ENCODE assay signal across 1 cellular context in the genomic region with DNA sequence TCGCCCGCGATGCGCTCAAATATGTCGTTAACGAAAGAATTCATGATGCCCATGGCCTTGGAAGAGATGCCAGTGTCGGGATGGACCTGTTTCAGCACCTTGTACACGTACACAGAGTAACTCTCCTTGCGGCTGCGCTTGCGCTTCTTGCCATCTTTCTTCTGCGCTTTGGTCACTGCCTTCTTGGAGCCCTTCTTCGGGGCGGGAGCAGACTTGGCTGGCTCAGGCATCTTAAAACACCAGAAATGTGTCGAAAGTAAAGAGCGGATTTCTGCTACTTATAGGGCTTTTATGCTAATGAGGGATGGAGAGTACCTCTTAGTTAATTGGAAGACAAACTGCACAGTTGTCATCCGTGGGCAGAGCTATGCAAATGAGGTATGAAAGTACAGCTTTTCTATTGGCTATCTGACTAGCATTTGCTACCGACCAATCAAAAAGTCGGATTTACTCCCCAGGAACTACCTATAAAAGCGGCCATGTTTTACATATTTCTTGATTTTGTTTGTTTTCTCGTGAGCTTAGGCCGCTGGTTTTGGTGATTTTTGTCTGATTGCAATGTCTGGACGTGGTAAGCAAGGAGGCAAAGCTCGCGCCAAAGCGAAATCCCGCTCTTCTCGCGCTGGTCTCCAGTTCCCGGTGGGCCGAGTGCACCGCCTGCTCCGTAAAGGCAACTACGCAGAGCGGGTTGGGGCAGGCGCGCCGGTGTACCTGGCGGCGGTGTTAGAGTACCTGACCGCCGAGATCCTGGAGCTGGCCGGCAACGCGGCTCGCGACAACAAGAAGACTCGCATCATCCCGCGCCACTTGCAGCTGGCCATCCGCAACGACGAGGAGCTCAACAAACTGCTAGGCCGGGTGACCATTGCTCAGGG.
TF ChIP-seq lines count a peak whose summit lies in the region.

No MANE protein-coding gene starts in this region.

TF ChIP-seq in K562, 482 proteins besides CTCF, POLR2A, EP300 and RAD21 (continued from another document and continues in another):
- TF ChIP-seq, protein P1, sequence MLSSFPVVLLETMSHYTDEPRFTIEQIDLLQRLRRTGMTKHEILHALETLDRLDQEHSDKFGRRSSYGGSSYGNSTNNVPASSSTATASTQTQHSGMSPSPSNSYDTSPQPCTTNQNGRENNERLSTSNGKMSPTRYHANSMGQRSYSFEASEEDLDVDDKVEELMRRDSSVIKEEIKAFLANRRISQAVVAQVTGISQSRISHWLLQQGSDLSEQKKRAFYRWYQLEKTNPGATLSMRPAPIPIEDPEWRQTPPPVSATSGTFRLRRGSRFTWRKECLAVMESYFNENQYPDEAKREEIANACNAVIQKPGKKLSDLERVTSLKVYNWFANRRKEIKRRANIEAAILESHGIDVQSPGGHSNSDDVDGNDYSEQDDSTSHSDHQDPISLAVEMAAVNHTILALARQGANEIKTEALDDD (IDR thresholded peaks at IDR 0.05), result no peak
- TF ChIP-seq, protein P2, sequence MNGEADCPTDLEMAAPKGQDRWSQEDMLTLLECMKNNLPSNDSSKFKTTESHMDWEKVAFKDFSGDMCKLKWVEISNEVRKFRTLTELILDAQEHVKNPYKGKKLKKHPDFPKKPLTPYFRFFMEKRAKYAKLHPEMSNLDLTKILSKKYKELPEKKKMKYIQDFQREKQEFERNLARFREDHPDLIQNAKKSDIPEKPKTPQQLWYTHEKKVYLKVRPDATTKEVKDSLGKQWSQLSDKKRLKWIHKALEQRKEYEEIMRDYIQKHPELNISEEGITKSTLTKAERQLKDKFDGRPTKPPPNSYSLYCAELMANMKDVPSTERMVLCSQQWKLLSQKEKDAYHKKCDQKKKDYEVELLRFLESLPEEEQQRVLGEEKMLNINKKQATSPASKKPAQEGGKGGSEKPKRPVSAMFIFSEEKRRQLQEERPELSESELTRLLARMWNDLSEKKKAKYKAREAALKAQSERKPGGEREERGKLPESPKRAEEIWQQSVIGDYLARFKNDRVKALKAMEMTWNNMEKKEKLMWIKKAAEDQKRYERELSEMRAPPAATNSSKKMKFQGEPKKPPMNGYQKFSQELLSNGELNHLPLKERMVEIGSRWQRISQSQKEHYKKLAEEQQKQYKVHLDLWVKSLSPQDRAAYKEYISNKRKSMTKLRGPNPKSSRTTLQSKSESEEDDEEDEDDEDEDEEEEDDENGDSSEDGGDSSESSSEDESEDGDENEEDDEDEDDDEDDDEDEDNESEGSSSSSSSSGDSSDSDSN (IDR thresholded peaks at IDR 0.05; ENCODE audit: borderline replicate concordance in 1 of 2, low read depth in 2 of 2, low read length in 2 of 2), result no peak
- TF ChIP-seq, protein P3, sequence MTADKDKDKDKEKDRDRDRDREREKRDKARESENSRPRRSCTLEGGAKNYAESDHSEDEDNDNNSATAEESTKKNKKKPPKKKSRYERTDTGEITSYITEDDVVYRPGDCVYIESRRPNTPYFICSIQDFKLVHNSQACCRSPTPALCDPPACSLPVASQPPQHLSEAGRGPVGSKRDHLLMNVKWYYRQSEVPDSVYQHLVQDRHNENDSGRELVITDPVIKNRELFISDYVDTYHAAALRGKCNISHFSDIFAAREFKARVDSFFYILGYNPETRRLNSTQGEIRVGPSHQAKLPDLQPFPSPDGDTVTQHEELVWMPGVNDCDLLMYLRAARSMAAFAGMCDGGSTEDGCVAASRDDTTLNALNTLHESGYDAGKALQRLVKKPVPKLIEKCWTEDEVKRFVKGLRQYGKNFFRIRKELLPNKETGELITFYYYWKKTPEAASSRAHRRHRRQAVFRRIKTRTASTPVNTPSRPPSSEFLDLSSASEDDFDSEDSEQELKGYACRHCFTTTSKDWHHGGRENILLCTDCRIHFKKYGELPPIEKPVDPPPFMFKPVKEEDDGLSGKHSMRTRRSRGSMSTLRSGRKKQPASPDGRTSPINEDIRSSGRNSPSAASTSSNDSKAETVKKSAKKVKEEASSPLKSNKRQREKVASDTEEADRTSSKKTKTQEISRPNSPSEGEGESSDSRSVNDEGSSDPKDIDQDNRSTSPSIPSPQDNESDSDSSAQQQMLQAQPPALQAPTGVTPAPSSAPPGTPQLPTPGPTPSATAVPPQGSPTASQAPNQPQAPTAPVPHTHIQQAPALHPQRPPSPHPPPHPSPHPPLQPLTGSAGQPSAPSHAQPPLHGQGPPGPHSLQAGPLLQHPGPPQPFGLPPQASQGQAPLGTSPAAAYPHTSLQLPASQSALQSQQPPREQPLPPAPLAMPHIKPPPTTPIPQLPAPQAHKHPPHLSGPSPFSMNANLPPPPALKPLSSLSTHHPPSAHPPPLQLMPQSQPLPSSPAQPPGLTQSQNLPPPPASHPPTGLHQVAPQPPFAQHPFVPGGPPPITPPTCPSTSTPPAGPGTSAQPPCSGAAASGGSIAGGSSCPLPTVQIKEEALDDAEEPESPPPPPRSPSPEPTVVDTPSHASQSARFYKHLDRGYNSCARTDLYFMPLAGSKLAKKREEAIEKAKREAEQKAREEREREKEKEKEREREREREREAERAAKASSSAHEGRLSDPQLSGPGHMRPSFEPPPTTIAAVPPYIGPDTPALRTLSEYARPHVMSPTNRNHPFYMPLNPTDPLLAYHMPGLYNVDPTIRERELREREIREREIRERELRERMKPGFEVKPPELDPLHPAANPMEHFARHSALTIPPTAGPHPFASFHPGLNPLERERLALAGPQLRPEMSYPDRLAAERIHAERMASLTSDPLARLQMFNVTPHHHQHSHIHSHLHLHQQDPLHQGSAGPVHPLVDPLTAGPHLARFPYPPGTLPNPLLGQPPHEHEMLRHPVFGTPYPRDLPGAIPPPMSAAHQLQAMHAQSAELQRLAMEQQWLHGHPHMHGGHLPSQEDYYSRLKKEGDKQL (CRISPR knock-in tag; IDR thresholded peaks at IDR 0.05; ENCODE audit: borderline replicate concordance), result peak; percentile 74; the same call in 1 of the 2 replicates
- TF ChIP-seq SRSF7 (optimal IDR thresholded peaks at IDR 0.05; ENCODE audit: low read depth, low read length) (no peak), ELF2 (CRISPR knock-in tag; IDR thresholded peaks at IDR 0.05) (peak; percentile 21; the same call in 1 of the 2 replicates), CHD4 (IDR thresholded peaks at IDR 0.05; ENCODE audit: insufficient read depth, insufficient replicate concordance, low read depth, low read length, poor library complexity, severe bottlenecking) (no peak), KDM1A (IDR thresholded peaks at IDR 0.05) (no peak), SAFB2 (IDR thresholded peaks at IDR 0.05; ENCODE audit: borderline replicate concordance, low read depth, low read length, severe bottlenecking) (no peak), ASH1L (IDR thresholded peaks at IDR 0.05; ENCODE audit: borderline replicate concordance, low read depth, partially characterized antibody) (peak; percentile 85), ZNF584 (CRISPR knock-in tag; IDR thresholded peaks at IDR 0.05; ENCODE audit: low read depth) (no peak), RUNX1 (IDR thresholded peaks at IDR 0.05; ENCODE audit: low read depth) (no peak), ELF4 (CRISPR knock-in tag; IDR thresholded peaks at IDR 0.05) (no peak), HNRNPUL1 (IDR thresholded peaks at IDR 0.05; ENCODE audit: low read length) (no peak), TFAM (CRISPR knock-in tag; conservative IDR thresholded peaks at IDR 0.05) (no peak), KHSRP (IDR thresholded peaks at IDR 0.05) (peak; percentile 20; the same call in 1 of the 2 replicates), GABPA (tag; conservative IDR thresholded peaks at IDR 0.05; ENCODE audit: low read depth) (no peak), POLR3G (IDR thresholded peaks at IDR 0.05; ENCODE audit: extremely low read depth, insufficient read length, insufficient replicate concordance) (no peak), ESRRA (IDR thresholded peaks at IDR 0.05; ENCODE audit: borderline replicate concordance, low read depth) (no peak), ZC3H4 (CRISPR knock-in tag; IDR thresholded peaks at IDR 0.05; ENCODE audit: borderline replicate concordance) (peak; percentile 97), POLR3A (IDR thresholded peaks at IDR 0.05; ENCODE audit: borderline replicate concordance, extremely low read depth, insufficient read depth, insufficient read length) (no peak), POLR2G (IDR thresholded peaks at IDR 0.05; ENCODE audit: low read depth, low read length) (peak; percentile 93), ADNP (tag; IDR thresholded peaks at IDR 0.05) (no peak), U2AF2 (optimal IDR thresholded peaks at IDR 0.05; ENCODE audit: low read depth, low read length) (no peak), ZFP30 (CRISPR knock-in tag; IDR thresholded peaks at IDR 0.05; ENCODE audit: borderline replicate concordance) (no peak), ESRRB (CRISPR knock-in tag; IDR thresholded peaks at IDR 0.05; ENCODE audit: borderline replicate concordance) (peak; percentile 69; the same call in 1 of the 2 replicates), GATAD2B (IDR thresholded peaks at IDR 0.05; ENCODE audit: borderline replicate concordance) (no peak), ZNF561 (CRISPR knock-in tag; conservative IDR thresholded peaks at IDR 0.05) (no peak), BACH1 (tag; IDR thresholded peaks at IDR 0.05) (no peak; the same call in none of the 2 replicates), FOXJ2 (tag; IDR thresholded peaks at IDR 0.05) (no peak), ZNF165 (CRISPR knock-in tag; IDR thresholded peaks at IDR 0.05; ENCODE audit: borderline replicate concordance) (no peak), ZNF75A (CRISPR knock-in tag; IDR thresholded peaks at IDR 0.05) (no peak), POLR2B (IDR thresholded peaks at IDR 0.05; ENCODE audit: low read depth, partially characterized antibody) (peak; percentile 99)
- TF ChIP-seq, protein P4, sequence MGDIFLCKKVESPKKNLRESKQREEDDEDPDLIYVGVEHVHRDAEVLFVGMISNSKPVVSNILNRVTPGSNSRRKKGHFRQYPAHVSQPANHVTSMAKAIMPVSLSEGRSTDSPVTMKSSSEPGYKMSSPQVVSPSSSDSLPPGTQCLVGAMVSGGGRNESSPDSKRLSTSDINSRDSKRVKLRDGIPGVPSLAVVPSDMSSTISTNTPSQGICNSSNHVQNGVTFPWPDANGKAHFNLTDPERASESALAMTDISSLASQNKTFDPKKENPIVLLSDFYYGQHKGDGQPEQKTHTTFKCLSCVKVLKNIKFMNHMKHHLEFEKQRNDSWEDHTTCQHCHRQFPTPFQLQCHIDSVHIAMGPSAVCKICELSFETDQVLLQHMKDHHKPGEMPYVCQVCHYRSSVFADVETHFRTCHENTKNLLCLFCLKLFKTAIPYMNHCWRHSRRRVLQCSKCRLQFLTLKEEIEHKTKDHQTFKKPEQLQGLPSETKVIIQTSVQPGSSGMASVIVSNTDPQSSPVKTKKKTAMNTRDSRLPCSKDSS (IDR thresholded peaks at IDR 0.05; ENCODE audit: low read depth, partially characterized antibody), result no peak
- TF ChIP-seq, protein P5, sequence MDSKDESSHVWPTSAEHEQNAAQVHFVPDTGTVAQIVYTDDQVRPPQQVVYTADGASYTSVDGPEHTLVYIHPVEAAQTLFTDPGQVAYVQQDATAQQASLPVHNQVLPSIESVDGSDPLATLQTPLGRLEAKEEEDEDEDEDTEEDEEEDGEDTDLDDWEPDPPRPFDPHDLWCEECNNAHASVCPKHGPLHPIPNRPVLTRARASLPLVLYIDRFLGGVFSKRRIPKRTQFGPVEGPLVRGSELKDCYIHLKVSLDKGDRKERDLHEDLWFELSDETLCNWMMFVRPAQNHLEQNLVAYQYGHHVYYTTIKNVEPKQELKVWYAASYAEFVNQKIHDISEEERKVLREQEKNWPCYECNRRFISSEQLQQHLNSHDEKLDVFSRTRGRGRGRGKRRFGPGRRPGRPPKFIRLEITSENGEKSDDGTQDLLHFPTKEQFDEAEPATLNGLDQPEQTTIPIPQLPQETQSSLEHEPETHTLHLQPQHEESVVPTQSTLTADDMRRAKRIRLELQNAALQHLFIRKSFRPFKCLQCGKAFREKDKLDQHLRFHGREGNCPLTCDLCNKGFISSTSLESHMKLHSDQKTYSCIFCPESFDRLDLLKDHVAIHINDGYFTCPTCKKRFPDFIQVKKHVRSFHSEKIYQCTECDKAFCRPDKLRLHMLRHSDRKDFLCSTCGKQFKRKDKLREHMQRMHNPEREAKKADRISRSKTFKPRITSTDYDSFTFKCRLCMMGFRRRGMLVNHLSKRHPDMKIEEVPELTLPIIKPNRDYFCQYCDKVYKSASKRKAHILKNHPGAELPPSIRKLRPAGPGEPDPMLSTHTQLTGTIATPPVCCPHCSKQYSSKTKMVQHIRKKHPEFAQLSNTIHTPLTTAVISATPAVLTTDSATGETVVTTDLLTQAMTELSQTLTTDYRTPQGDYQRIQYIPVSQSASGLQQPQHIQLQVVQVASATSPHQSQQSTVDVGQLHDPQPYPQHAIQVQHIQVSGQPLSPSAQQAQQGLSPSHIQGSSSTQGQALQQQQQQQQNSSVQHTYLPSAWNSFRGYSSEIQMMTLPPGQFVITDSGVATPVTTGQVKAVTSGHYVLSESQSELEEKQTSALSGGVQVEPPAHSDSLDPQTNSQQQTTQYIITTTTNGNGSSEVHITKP (IDR thresholded peaks at IDR 0.05; ENCODE audit: partially characterized antibody), result no peak
- TF ChIP-seq, protein P6, sequence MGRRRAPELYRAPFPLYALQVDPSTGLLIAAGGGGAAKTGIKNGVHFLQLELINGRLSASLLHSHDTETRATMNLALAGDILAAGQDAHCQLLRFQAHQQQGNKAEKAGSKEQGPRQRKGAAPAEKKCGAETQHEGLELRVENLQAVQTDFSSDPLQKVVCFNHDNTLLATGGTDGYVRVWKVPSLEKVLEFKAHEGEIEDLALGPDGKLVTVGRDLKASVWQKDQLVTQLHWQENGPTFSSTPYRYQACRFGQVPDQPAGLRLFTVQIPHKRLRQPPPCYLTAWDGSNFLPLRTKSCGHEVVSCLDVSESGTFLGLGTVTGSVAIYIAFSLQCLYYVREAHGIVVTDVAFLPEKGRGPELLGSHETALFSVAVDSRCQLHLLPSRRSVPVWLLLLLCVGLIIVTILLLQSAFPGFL (CRISPR knock-in tag; IDR thresholded peaks at IDR 0.05), result peak; percentile 99
- TF ChIP-seq, protein P7, sequence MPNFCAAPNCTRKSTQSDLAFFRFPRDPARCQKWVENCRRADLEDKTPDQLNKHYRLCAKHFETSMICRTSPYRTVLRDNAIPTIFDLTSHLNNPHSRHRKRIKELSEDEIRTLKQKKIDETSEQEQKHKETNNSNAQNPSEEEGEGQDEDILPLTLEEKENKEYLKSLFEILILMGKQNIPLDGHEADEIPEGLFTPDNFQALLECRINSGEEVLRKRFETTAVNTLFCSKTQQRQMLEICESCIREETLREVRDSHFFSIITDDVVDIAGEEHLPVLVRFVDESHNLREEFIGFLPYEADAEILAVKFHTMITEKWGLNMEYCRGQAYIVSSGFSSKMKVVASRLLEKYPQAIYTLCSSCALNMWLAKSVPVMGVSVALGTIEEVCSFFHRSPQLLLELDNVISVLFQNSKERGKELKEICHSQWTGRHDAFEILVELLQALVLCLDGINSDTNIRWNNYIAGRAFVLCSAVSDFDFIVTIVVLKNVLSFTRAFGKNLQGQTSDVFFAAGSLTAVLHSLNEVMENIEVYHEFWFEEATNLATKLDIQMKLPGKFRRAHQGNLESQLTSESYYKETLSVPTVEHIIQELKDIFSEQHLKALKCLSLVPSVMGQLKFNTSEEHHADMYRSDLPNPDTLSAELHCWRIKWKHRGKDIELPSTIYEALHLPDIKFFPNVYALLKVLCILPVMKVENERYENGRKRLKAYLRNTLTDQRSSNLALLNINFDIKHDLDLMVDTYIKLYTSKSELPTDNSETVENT (CRISPR knock-in tag; IDR thresholded peaks at IDR 0.05), result peak; percentile 96
- TF ChIP-seq, protein P8, sequence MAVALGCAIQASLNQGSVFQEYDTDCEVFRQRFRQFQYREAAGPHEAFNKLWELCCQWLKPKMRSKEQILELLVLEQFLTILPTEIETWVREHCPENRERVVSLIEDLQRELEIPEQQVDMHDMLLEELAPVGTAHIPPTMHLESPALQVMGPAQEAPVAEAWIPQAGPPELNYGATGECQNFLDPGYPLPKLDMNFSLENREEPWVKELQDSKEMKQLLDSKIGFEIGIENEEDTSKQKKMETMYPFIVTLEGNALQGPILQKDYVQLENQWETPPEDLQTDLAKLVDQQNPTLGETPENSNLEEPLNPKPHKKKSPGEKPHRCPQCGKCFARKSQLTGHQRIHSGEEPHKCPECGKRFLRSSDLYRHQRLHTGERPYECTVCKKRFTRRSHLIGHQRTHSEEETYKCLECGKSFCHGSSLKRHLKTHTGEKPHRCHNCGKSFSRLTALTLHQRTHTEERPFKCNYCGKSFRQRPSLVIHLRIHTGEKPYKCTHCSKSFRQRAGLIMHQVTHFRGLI (CRISPR knock-in tag; IDR thresholded peaks at IDR 0.05), result no peak
